In genomic region chr2:148876589-148877402, GRCh38 we compare ENCODE assay signal across 9 cellular contexts. TPM values are rescaled to one million over a fixed set of nuclear protein-coding genes. Genes with fewer than 3 reads are reported as not detected.
DNase-seq lines count a peak whose midpoint lies in the region; ATAC-seq, FAIRE-seq and TF ChIP-seq lines count a peak whose summit lies in the region.
"Had no signal": no experiment of that assay in that cellular context is flagged by ENCODE, and none has a peak within 500 bp of the region (broad histone marks: within the 10 kb centered on the region; RNA-seq: fewer than 3 reads in every experiment).

No MANE protein-coding gene starts in this region.

- no peak for TF ChIP-seq POLR2A in body of pancreas (IDR thresholded peaks at IDR 0.05)

- H3K4me1 ChIP-seq in body of pancreas (peaks cover 25% of the 10 kb centered on the region), mesodermal cell (ENCODE audit: control insufficient read depth, insufficient read depth, low read length, poor library complexity, severe bottlenecking) (peaks cover 3% of the 10 kb centered on the region)

- peak overlapping the region; percentile 84 to 86 (median 85) for H3K4me3 Mint-ChIP-seq in T-cell
- peak overlapping the region; percentile 80 for H3K4me3 Mint-ChIP-seq in stimulated activated memory B cell treated with anti-CD40 and anti-IgM and Interleukin-4, amounts not matched to agents 10 μg/mL and 1 μg/mL and 100 μg/mL, for 72 hours

- peaks cover 13 to 24% of the 10 kb centered on the region in 2 donors for H3K27me3 Mint-ChIP-seq in T-cell
- H3K27me3 Mint-ChIP-seq in stimulated activated memory B cell treated with anti-CD40 and anti-IgM and Interleukin-4, amounts not matched to agents 10 μg/mL and 1 μg/mL and 100 μg/mL, for 72 hours: peaks cover 9% of the 10 kb centered on the region

- peaks cover 0 to 6% (median 0%) of the 10 kb centered on the region in 3 donors for H3K9me3 ChIP-seq in body of pancreas
- peaks cover 13% of the 10 kb centered on the region for H3K9me3 ChIP-seq in mesodermal cell (ENCODE audit: control insufficient read depth, low read length)

- H3K4me3 ChIP-seq in body of pancreas: no peak overlapping the region
- peak overlapping the region; percentile 51 for H3K4me3 ChIP-seq in mesodermal cell (ENCODE audit: extremely low read depth, insufficient read depth, low read length, poor library complexity, severe bottlenecking)

- intact Hi-C loops in body of pancreas (cut with DNase I): no loop called here

- DNase-seq in COLO668 (lab: John Stamatoyannopoulos, UW; ENCODE audit: unreplicated experiment) (peak; percentile 93), HTR-8/SVneo (ENCODE audit: insufficient read length, low spot score) (no peak), T-cell (peak in 30 of 34 experiments; percentile 5 to 57 (median 36)), body of pancreas (peak; percentile 26 to 44 (median 30)), SW 1271 (lab: John Stamatoyannopoulos, UW) (no peak)

- TF ChIP-seq CTCF in body of pancreas (IDR thresholded peaks at IDR 0.05): no peak

- FAIRE-seq in HTR-8/SVneo (lab: Jason Lieb, UNC): peak; percentile 9
- FAIRE-seq: bronchial epithelial cell had no signal

- WGBS in body of pancreas, 2 donors: 8 to 11% methylated on average over 18 to 34 of the region's 34 CpGs
- 12 to 17% methylated on average over 25 to 30 of the region's 34 CpGs for WGBS in mesodermal cell (ENCODE audit: insufficient coverage in 2 of 2), 2 experiments

- POLR2A ChIA-PET in T-cell (lab: Charles Lee): interaction anchor here in 1 of 2 donors (0.6 kb wide), 1 partner anchor 39 kb away, joined by 3 read pairs; no protein-coding TSS in a partner anchor

- H3K4me1 Mint-ChIP-seq in T-cell: peaks cover 8 to 17% (median 14%) of the 10 kb centered on the region in 3 donors
- peaks cover 14% of the 10 kb centered on the region for H3K4me1 Mint-ChIP-seq in stimulated activated memory B cell treated with anti-CD40 and anti-IgM and Interleukin-4, amounts not matched to agents 10 μg/mL and 1 μg/mL and 100 μg/mL, for 72 hours

- CTCF ChIA-PET in T-cell (lab: Charles Lee): interaction anchor here in 1 of 2 donors (0.7 kb wide), 1 partner anchor 323 kb away, joined by 4 read pairs; no protein-coding TSS in a partner anchor

- peaks cover 0 to 15% of the 10 kb centered on the region in 2 donors for H3K27me3 ChIP-seq in body of pancreas

- ATAC-seq in T-cell (replicated peaks in 1 of 4) (peak in 3 of 4 experiments; percentile 11 to 44 (median 24)), body of pancreas (peak; percentile 15), HG02571 (IDR thresholded peaks at IDR 0.05; ENCODE audit: unreplicated experiment) (no peak)
- peak; percentile 25 for ATAC-seq in stimulated activated memory B cell treated with anti-CD40 and anti-IgM and Interleukin-4, amounts not matched to agents 10 μg/mL and 1 μg/mL and 100 μg/mL, for 72 hours

- H3K36me3 ChIP-seq in body of pancreas (replicated peaks in 1 of 2; ENCODE audit: insufficient read depth in 1 of 2, low read depth in 2 of 2): no peaks in the 10 kb centered on the region
- no peaks in the 10 kb centered on the region for H3K36me3 ChIP-seq in mesodermal cell (ENCODE audit: control insufficient read depth, insufficient read depth, low read length)

- H3K27ac Mint-ChIP-seq in T-cell: peak overlapping the region; percentile 49 to 68
- H3K27ac Mint-ChIP-seq in stimulated activated memory B cell treated with anti-CD40 and anti-IgM and Interleukin-4, amounts not matched to agents 10 μg/mL and 1 μg/mL and 100 μg/mL, for 72 hours: peak overlapping the region; percentile 30

- peaks cover 5% of the 10 kb centered on the region for H3K36me3 Mint-ChIP-seq in T-cell
- no peaks in the 10 kb centered on the region for H3K36me3 Mint-ChIP-seq in stimulated activated memory B cell treated with anti-CD40 and anti-IgM and Interleukin-4, amounts not matched to agents 10 μg/mL and 1 μg/mL and 100 μg/mL, for 72 hours

- H3K27ac ChIP-seq in body of pancreas (peak overlapping the region in 1 of 4 donors; percentile 25), mesodermal cell (ENCODE audit: low read depth, low read length, severe bottlenecking) (no peak overlapping the region)

- H3K9me3 Mint-ChIP-seq in T-cell: peaks cover 0 to 7% (median 0%) of the 10 kb centered on the region in 3 donors
- no peaks in the 10 kb centered on the region for H3K9me3 Mint-ChIP-seq in stimulated activated memory B cell treated with anti-CD40 and anti-IgM and Interleukin-4, amounts not matched to agents 10 μg/mL and 1 μg/mL and 100 μg/mL, for 72 hours

RNA-seq across cellular contexts. Expression of gene KIF5C, which starts 1.8 kb away (rescaled TPM):
- total RNA-seq in T-cell: 10 to 100 TPM in 3 of 5 donors, 1 to 10 TPM in 2; 9.4 to 17.0 (median 14.7) TPM
- total RNA-seq in body of pancreas: 1 to 10 TPM; 2.0 to 2.6 TPM
- polyA plus RNA-seq in mesodermal cell (2013, experiment 1 of 2): 22.1 TPM
- 17.4 TPM for polyA plus RNA-seq in mesodermal cell (2013, experiment 2 of 2)
- total RNA-seq: bronchial epithelial cell had no signal

Comparison
In these comparisons a context has a peak if more than half of its experiments do, and no peak if none do; other contexts are left out.
1. DNase-seq: peak in COLO668 (single experiment), T-cell (30 of 34) and body of pancreas (4 of 4); none in HTR-8/SVneo (single experiment) and SW 1271 (0 of 2).